8 cellular contexts compared by ENCODE assay signal in the genomic region with DNA sequence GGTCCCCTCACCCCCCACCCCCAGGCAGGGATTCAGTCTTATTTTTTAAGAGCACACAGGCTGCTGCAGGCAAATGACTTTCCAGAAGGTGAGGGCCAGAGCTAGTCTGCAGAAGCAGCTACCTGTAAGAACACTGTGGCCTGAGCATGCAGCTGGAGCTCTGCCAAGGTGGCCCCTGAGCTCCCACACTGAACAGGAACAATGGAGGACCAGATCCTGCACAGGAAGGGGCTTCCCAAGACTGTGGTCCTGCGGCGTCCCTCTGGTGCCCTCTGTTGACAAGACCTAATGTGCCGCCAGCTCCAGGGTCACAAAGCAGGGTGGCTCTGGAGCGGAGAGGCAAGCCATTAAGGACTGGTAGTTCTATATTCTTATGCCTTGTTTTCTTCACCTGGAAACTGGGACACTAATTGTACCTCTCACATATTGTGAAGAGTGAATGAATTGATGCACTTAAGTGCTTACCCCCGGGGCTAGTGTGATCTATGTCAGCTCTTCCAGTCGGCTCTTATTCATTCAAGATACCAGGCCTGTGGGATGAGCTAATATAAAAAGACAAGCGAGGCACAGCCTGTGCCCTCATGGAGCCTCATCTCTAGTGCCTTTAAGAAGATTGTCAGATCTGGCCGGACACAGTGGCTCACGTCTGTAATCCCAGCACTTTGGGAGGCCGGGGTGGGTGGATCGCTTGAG. TPM values are rescaled to one million over a fixed set of nuclear protein-coding genes. Genes with fewer than 3 reads are reported as not detected.
A peak's percentile ranks its signal among the peaks of the same experiment; 100 is the strongest.
DNase-seq lines count a peak whose midpoint lies in the region; ATAC-seq and TF ChIP-seq lines count a peak whose summit lies in the region.

No MANE protein-coding gene starts in this region.

- no peak overlapping the region for H2BK5ac ChIP-seq in IMR-90 (ENCODE audit: low read depth, low read length, poor library complexity, severe bottlenecking)

- H3K9ac ChIP-seq in IMR-90 (ENCODE audit: low read depth, low read length), result no peak overlapping the region

- no peak overlapping the region for H2BK15ac ChIP-seq in IMR-90 (ENCODE audit: low read depth, low read length)

- H3K27me3 ChIP-seq in IMR-90 (ENCODE audit: control insufficient read depth, insufficient read depth, low read length), result peaks cover 24% of the 10 kb centered on the region

- no peak overlapping the region for H4K5ac ChIP-seq in IMR-90 (ENCODE audit: low read depth, low read length)

- 57% methylated on average over 4 of the region's 11 CpGs; no CpG with 5 or more reads in 1 of the 2 experiments for WGBS in IMR-90 (ENCODE audit: extremely low coverage in 2 of 2, insufficient read length in 1 of 2), 2 experiments

- H3K9me1 ChIP-seq in IMR-90 (ENCODE audit: insufficient read depth, low read length), result no peaks in the 10 kb centered on the region

- CTCF ChIA-PET in GM10248 (lab: Yijun Ruan, JAX), result interaction anchor here (0.7 to 3.1 kb wide), 17 partner anchors 9 to 343 kb away, joined by 3 to 25 read pairs (median 4); no protein-coding TSS in a partner anchor
- CTCF ChIA-PET in IMR-90 (lab: Yijun Ruan, JAX), result interaction anchor here (0.6 to 1.6 kb wide), 9 partner anchors 9 to 187 kb away, joined by 3 to 8 read pairs (median 3); no protein-coding TSS in a partner anchor

- no peak overlapping the region for H3K27ac ChIP-seq in IMR-90 (ENCODE audit: insufficient read depth, low read length)

- H2BK120ac ChIP-seq in IMR-90 (ENCODE audit: low read depth, low read length), result no peak overlapping the region

- TF ChIP-seq POLR2A in IMR-90 (IDR thresholded peaks at IDR 0.05; ENCODE audit: low read depth, low read length), result no peak

- H3K4me2 ChIP-seq in IMR-90 (ENCODE audit: low read depth, low read length), result no peak overlapping the region

- H3K4me1 ChIP-seq in IMR-90 (ENCODE audit: control insufficient read depth, insufficient read depth, low read length), result no peaks in the 10 kb centered on the region

- TF ChIP-seq CTCF in GM10248 (IDR thresholded peaks at IDR 0.05; ENCODE audit: control extremely low read depth, extremely low read depth, low read depth, missing control alignments), result peak; percentile 58
- peak; percentile 67 for TF ChIP-seq CTCF in IMR-90 (conservative IDR thresholded peaks at IDR 0.05; ENCODE audit: low read depth, low read length)
- peak; percentile 6 for TF ChIP-seq CTCF in endothelial cell (IDR thresholded peaks at IDR 0.05; ENCODE audit: unreplicated experiment)

- H3K27me3 Mint-ChIP-seq in endothelial cell (ENCODE audit: unreplicated experiment) (peaks cover 1% of the 10 kb centered on the region), naive B cell (peaks cover 37 to 75% (median 72%) of the 10 kb centered on the region in 3 donors)

- no TSS peak for BruUV-seq in IMR-90 (replicated peaks; lab: Mats Ljungman, UMichigan)

- H3K4me3 Mint-ChIP-seq in endothelial cell (ENCODE audit: unreplicated experiment), result no peak overlapping the region
- H3K4me3 Mint-ChIP-seq in naive B cell, result no peak overlapping the region

- no peak overlapping the region for H2AK5ac ChIP-seq in IMR-90 (ENCODE audit: low read depth, low read length)

- TF ChIP-seq RAD21 in IMR-90 (IDR thresholded peaks at IDR 0.05; ENCODE audit: low read length), result peak; percentile 66

- no peaks in the 10 kb centered on the region for H4K20me1 ChIP-seq in IMR-90 (ENCODE audit: insufficient read depth, low read length)

- no peak overlapping the region for H2AK9ac ChIP-seq in IMR-90 (replicated peaks; ENCODE audit: low read depth, low read length, poor library complexity)

- in situ Hi-C loops in IMR-90 (cut with MboI; ENCODE audit: low sequenced_read_pairs), result loop anchor here (10.0 kb wide), 1 partner anchor 162 kb away; no protein-coding TSS in a partner anchor

- H3K27ac Mint-ChIP-seq in endothelial cell (ENCODE audit: unreplicated experiment), result no peak overlapping the region
- H3K27ac Mint-ChIP-seq in naive B cell, result no peak overlapping the region

- H4K91ac ChIP-seq in IMR-90 (ENCODE audit: insufficient read depth, low read depth, low read length), result no peak overlapping the region

- DNase-seq in GM10248 (ENCODE audit: extremely low spot score), result peak; percentile 62
- DNase-seq in IMR-90, result peak; percentile 41
- peak; percentile 5 for DNase-seq in OCI-M2 (lab: John Stamatoyannopoulos, UW; ENCODE audit: unreplicated experiment)
- DNase-seq in endothelial cell (ENCODE audit: low spot score), result peak; percentile 81
- DNase-seq in naive B cell, result no peak
- DNase-seq in T1000 (lab: John Stamatoyannopoulos, UW), result no peak
- no peak for DNase-seq in hippocampal formation (lab: John Stamatoyannopoulos, UW)

- H3K36me3 Mint-ChIP-seq in endothelial cell (ENCODE audit: low read depth, unreplicated experiment), result no peaks in the 10 kb centered on the region
- no peaks in the 10 kb centered on the region for H3K36me3 Mint-ChIP-seq in naive B cell

- no peak overlapping the region for H3K23ac ChIP-seq in IMR-90 (ENCODE audit: low read depth, low read length)

- POLR2A ChIA-PET in GM10248 (lab: Yijun Ruan, JAX), result no interaction called here
- POLR2A ChIA-PET in IMR-90 (lab: Charles Lee; ENCODE audit: unreplicated experiment), result interaction anchor here (0.6 kb wide), 1 partner anchor 161 kb away, joined by 6 read pairs; no protein-coding TSS in a partner anchor

- H2AFZ ChIP-seq in IMR-90 (replicated peaks; ENCODE audit: low read length, poor library complexity), result peak overlapping the region; percentile 39

- H3K79me1 ChIP-seq in IMR-90 (ENCODE audit: low read depth in 1 of 2, low read length in 2 of 2), result no peaks in the 10 kb centered on the region

- H3K36me3 ChIP-seq in IMR-90 (ENCODE audit: control insufficient read depth, insufficient read depth, low read length), result no peaks in the 10 kb centered on the region

- H3K14ac ChIP-seq in IMR-90 (replicated peaks; ENCODE audit: low read depth, low read length), result no peak overlapping the region

- H3K18ac ChIP-seq in IMR-90 (ENCODE audit: low read depth, low read length), result no peak overlapping the region

- H4K8ac ChIP-seq in IMR-90 (ENCODE audit: low read depth in 2 of 2, low read length in 2 of 2), result no peak overlapping the region

- ATAC-seq in IMR-90 (ENCODE audit: low read depth) (peak; percentile 98), naive B cell (ENCODE audit: low read depth in 2 of 2) (peak; percentile 46 to 57), GM18909 (IDR thresholded peaks at IDR 0.05; ENCODE audit: poor library complexity, unreplicated experiment) (no peak)

- H3K4ac ChIP-seq in IMR-90 (ENCODE audit: low read depth, low read length), result no peak overlapping the region

- no peak overlapping the region for H3K4me3 ChIP-seq in IMR-90 (ENCODE audit: insufficient read depth, low read depth, low read length)

- dilution Hi-C loops in IMR-90 (cut with HindIII; ENCODE audit: low sequenced_read_pairs, unreplicated experiment), result no loop called here

- H2BK20ac ChIP-seq in IMR-90 (ENCODE audit: low read depth, low read length), result no peak overlapping the region

- H3K4me1 Mint-ChIP-seq in endothelial cell (ENCODE audit: unreplicated experiment), result peaks cover 2% of the 10 kb centered on the region
- no peaks in the 10 kb centered on the region for H3K4me1 Mint-ChIP-seq in naive B cell

- intact Hi-C loops in IMR-90 (cut with micrococcal nuclease), result loop anchor here (1.0 kb wide), 1 partner anchor 165 kb away; no protein-coding TSS in a partner anchor

- H3K9me3 ChIP-seq in IMR-90 (ENCODE audit: control insufficient read depth, insufficient read depth, low read length), result peaks cover 3% of the 10 kb centered on the region; the same call in 1 of the 2 replicates

- H3K9me3 Mint-ChIP-seq in endothelial cell (ENCODE audit: unreplicated experiment) (no peaks in the 10 kb centered on the region), naive B cell (peaks cover 0 to 5% (median 0%) of the 10 kb centered on the region in 7 donors)

- H3K56ac ChIP-seq in IMR-90 (ENCODE audit: extremely low read depth, insufficient read depth, low read length), result no peak overlapping the region

TF ChIP-seq in IMR-90, 13 proteins besides CTCF, POLR2A, EP300 and RAD21:
- TF ChIP-seq SMC3 (IDR thresholded peaks at IDR 0.05; ENCODE audit: low read depth, low read length) (peak; percentile 55), MAZ (IDR thresholded peaks at IDR 0.05; ENCODE audit: borderline replicate concordance, low read depth, low read length) (no peak)

RNA-seq across cellular contexts. Expression of gene BEND7, which starts 8.0 kb away (rescaled TPM):
- total RNA-seq in IMR-90 (2012; rRNA removed), result 2.3 and 3.1 TPM in 2 replicates
- polyA plus RNA-seq in IMR-90 (2012; rRNA removed), result 2.5 and 3.5 TPM in 2 replicates
- polyA plus RNA-seq in IMR-90 (2012; cell fraction: cytosol; rRNA removed), result 0.99 and 1.6 TPM in 2 replicates
- polyA plus RNA-seq in IMR-90 (2012; cell fraction: nucleus; rRNA removed; ENCODE audit: low replicate concordance), result 1.7 and 9.5 TPM in 2 replicates
- 53.3 TPM for total RNA-seq in endothelial cell (ENCODE audit: unreplicated experiment)
- polyA plus RNA-seq in naive B cell (ENCODE audit: low read depth in 6 of 6), result not detected

RNA-seq across cellular contexts. Expression of gene PRPF18, which starts 49.9 kb away (rescaled TPM):
- 10.0 and 34.4 TPM in 2 replicates for total RNA-seq in IMR-90 (2012; rRNA removed)
- 14.1 and 16.9 TPM in 2 replicates for polyA plus RNA-seq in IMR-90 (2012; rRNA removed)
- 1.1 and 2.4 TPM in 2 replicates for polyA plus RNA-seq in IMR-90 (2012; cell fraction: cytosol; rRNA removed)
- 0.28 and 3.2 TPM in 2 replicates for polyA plus RNA-seq in IMR-90 (2012; cell fraction: nucleus; rRNA removed; ENCODE audit: low replicate concordance)
- 19.7 TPM for total RNA-seq in endothelial cell (ENCODE audit: unreplicated experiment)
- polyA plus RNA-seq in naive B cell (ENCODE audit: low read depth in 6 of 6), result 10 to 100 TPM; 38.7 to 53.6 (median 43.8) TPM

Comparison
In these comparisons a context has a peak if more than half of its experiments do, and no peak if none do; other contexts are left out.
1. DNase-seq: peak in GM10248 (single experiment), IMR-90 (single experiment), OCI-M2 (single experiment) and endothelial cell (single experiment); none in naive B cell (single experiment), T1000 (single experiment) and hippocampal formation (0 of 2).
2. CTCF ChIP-seq: peak in every context shown above with its lines; median percentile 67 in IMR-90; 58 in GM10248; 6 in endothelial cell.
3. RNA of gene BEND7, which starts 8.0 kb away (total RNA-seq): 53.3 TPM in endothelial cell (single experiment); 2.3 to 3.1 TPM in IMR-90; every median in the first group is over 10 times any median in the second.